15 cellular contexts compared by ENCODE assay signal in genomic region chr1:207830788-207831187, GRCh38.
DNase-seq lines count a peak whose midpoint lies in the region; ATAC-seq and TF ChIP-seq lines count a peak whose summit lies in the region.
"Had no signal": no experiment of that assay in that cellular context is flagged by ENCODE, and none has a peak within 500 bp of the region (broad histone marks: within the 10 kb centered on the region; RNA-seq: fewer than 3 reads in every experiment).

No MANE protein-coding gene starts in this region.

- H3K36me3 Mint-ChIP-seq in activated naive CD8-positive, alpha-beta T cell treated with anti-CD3 and anti-CD28 coated beads for 36 hours = peaks cover 23% of the 10 kb centered on the region
- H3K36me3 Mint-ChIP-seq in immature natural killer cell = peaks cover 0 to 4% (median 0%) of the 10 kb centered on the region in 3 donors
- H3K36me3 Mint-ChIP-seq in stimulated activated memory B cell treated with anti-CD40 and anti-IgM and Interleukin-4, amounts not matched to agents 10 μg/mL and 1 μg/mL and 100 μg/mL, for 72 hours = peaks cover 8% of the 10 kb centered on the region

- no peaks in the 10 kb centered on the region for H3K27me3 Mint-ChIP-seq in activated naive CD8-positive, alpha-beta T cell treated with anti-CD3 and anti-CD28 coated beads for 36 hours
- peaks cover 2 to 4% (median 3%) of the 10 kb centered on the region in 3 donors for H3K27me3 Mint-ChIP-seq in immature natural killer cell (ENCODE audit: low read depth in 3 of 3)
- H3K27me3 Mint-ChIP-seq in stimulated activated memory B cell treated with anti-CD40 and anti-IgM and Interleukin-4, amounts not matched to agents 10 μg/mL and 1 μg/mL and 100 μg/mL, for 72 hours = no peaks in the 10 kb centered on the region

- peak overlapping the region; percentile 12; the same call in 1 of the 2 replicates for H3K27ac ChIP-seq in DND-41 (ENCODE audit: low read length)
- H3K27ac ChIP-seq: RWPE1 had no signal

- no peaks in the 10 kb centered on the region for H3K9me3 Mint-ChIP-seq in activated naive CD8-positive, alpha-beta T cell treated with anti-CD3 and anti-CD28 coated beads for 36 hours
- no peaks in the 10 kb centered on the region for H3K9me3 Mint-ChIP-seq in immature natural killer cell
- H3K9me3 Mint-ChIP-seq in stimulated activated memory B cell treated with anti-CD40 and anti-IgM and Interleukin-4, amounts not matched to agents 10 μg/mL and 1 μg/mL and 100 μg/mL, for 72 hours = no peaks in the 10 kb centered on the region

- peaks cover 100% of the 10 kb centered on the region for H3K79me2 ChIP-seq in DND-41 (ENCODE audit: insufficient read depth, low read length)

- TF ChIP-seq CTCF in DND-41 (IDR thresholded peaks at IDR 0.05; ENCODE audit: borderline replicate concordance, extremely low read depth, low read length, poor library complexity, severe bottlenecking) = no peak

- no peaks in the 10 kb centered on the region for H3K9me3 ChIP-seq in DND-41 (ENCODE audit: insufficient read depth, low read length, severe bottlenecking)

- no peak overlapping the region for H2AFZ ChIP-seq in DND-41 (ENCODE audit: low read depth, low read length)

- H3K36me3 ChIP-seq in DND-41 (ENCODE audit: insufficient read depth, low read length) = peaks cover 66% of the 10 kb centered on the region

- H3K4me1 Mint-ChIP-seq in activated naive CD8-positive, alpha-beta T cell treated with anti-CD3 and anti-CD28 coated beads for 36 hours = peaks cover 84% of the 10 kb centered on the region
- H3K4me1 Mint-ChIP-seq in immature natural killer cell = peaks cover 83 to 99% of the 10 kb centered on the region in 2 donors
- H3K4me1 Mint-ChIP-seq in stimulated activated memory B cell treated with anti-CD40 and anti-IgM and Interleukin-4, amounts not matched to agents 10 μg/mL and 1 μg/mL and 100 μg/mL, for 72 hours = peaks cover 97% of the 10 kb centered on the region

- no peak overlapping the region for H3K4me3 Mint-ChIP-seq in activated naive CD8-positive, alpha-beta T cell treated with anti-CD3 and anti-CD28 coated beads for 36 hours
- H3K4me3 Mint-ChIP-seq in immature natural killer cell = peak overlapping the region in 1 of 5 donors; percentile 12
- peak overlapping the region; percentile 15 for H3K4me3 Mint-ChIP-seq in stimulated activated memory B cell treated with anti-CD40 and anti-IgM and Interleukin-4, amounts not matched to agents 10 μg/mL and 1 μg/mL and 100 μg/mL, for 72 hours

- no peak overlapping the region for H3K4me2 ChIP-seq in DND-41 (ENCODE audit: insufficient read depth, low read length)

- no peak overlapping the region for H3K9ac ChIP-seq in DND-41 (ENCODE audit: low read depth, low read length)

- H3K4me3 ChIP-seq in DND-41 (ENCODE audit: low read depth in 1 of 2, low read length in 2 of 2) = no peak overlapping the region

- H3K27me3 ChIP-seq in DND-41 (ENCODE audit: insufficient read depth, low read length, poor library complexity) = no peaks in the 10 kb centered on the region
- H3K27me3 ChIP-seq: foreskin keratinocyte had no signal

- H3K4me1 ChIP-seq in DND-41 (ENCODE audit: insufficient read depth, low read length) = peaks cover 25% of the 10 kb centered on the region

- ATAC-seq in DND-41 (ENCODE audit: insufficient read depth, low read depth) (no peak), GM21367 (IDR thresholded peaks at IDR 0.05; ENCODE audit: unreplicated experiment) (no peak), HG02588 (IDR thresholded peaks at IDR 0.05; ENCODE audit: unreplicated experiment) (no peak), GM18498 (IDR thresholded peaks at IDR 0.05; ENCODE audit: unreplicated experiment) (no peak)
- ATAC-seq in stimulated activated memory B cell treated with anti-CD40 and anti-IgM and Interleukin-4, amounts not matched to agents 10 μg/mL and 1 μg/mL and 100 μg/mL, for 72 hours = no peak
- ATAC-seq: foreskin keratinocyte had no signal

- DNase-seq in DND-41 (no peak), immature natural killer cell (no peak), NCI-H524 (lab: John Stamatoyannopoulos, UW) (no peak)
- no peak for DNase-seq in activated naive CD8-positive, alpha-beta T cell treated with anti-CD3 and anti-CD28 coated beads for 36 hours
- DNase-seq: activated T-cell treated with anti-CD3 and anti-CD28 coated beads, Interleukin-2, amount 50 U/mL, for 48 hours; COR-L47; cortex of kidney; foreskin keratinocyte; islet precursor cell; NCI-H1092 had no signal

- peak overlapping the region; percentile 96 for H3K27ac Mint-ChIP-seq in activated naive CD8-positive, alpha-beta T cell treated with anti-CD3 and anti-CD28 coated beads for 36 hours
- H3K27ac Mint-ChIP-seq in immature natural killer cell = peak overlapping the region; percentile 78 to 97 (median 90)
- peak overlapping the region; percentile 94 for H3K27ac Mint-ChIP-seq in stimulated activated memory B cell treated with anti-CD40 and anti-IgM and Interleukin-4, amounts not matched to agents 10 μg/mL and 1 μg/mL and 100 μg/mL, for 72 hours

- H4K20me1 ChIP-seq in DND-41 (ENCODE audit: insufficient read depth, low read length) = peaks cover 97% of the 10 kb centered on the region
